16 cellular contexts compared by ENCODE assay signal in genomic region chr20:24341781-24342180, GRCh38.
DNase-seq lines count a peak whose midpoint lies in the region; ATAC-seq and TF ChIP-seq lines count a peak whose summit lies in the region.
"Had no signal": no experiment of that assay in that cellular context is flagged by ENCODE, and none has a peak within 500 bp of the region (broad histone marks: within the 10 kb centered on the region; RNA-seq: fewer than 3 reads in every experiment).

No MANE protein-coding gene starts in this region.

- no peak overlapping the region for H3K9ac ChIP-seq in endodermal cell (ENCODE audit: extremely low read depth, low read length, poor library complexity, severe bottlenecking)

- peaks cover 12% of the 10 kb centered on the region for H3K4me1 Mint-ChIP-seq in endodermal cell
- H3K4me1 Mint-ChIP-seq: GM23338, IgD-negative memory B cell had no signal

- no peaks in the 10 kb centered on the region for H3K4me1 ChIP-seq in endodermal cell (ENCODE audit: control insufficient read depth, insufficient read depth, low read length)
- H3K4me1 ChIP-seq: BE2C, Caco-2 had no signal

- no peaks in the 10 kb centered on the region for H3K36me3 Mint-ChIP-seq in endodermal cell (ENCODE audit: low read depth)
- H3K36me3 Mint-ChIP-seq: IgD-negative memory B cell had no signal

- H3K27ac Mint-ChIP-seq in endodermal cell = no peak overlapping the region
- H3K27ac Mint-ChIP-seq: CD4-positive, alpha-beta T cell; GM23338; IgD-negative memory B cell had no signal

- H3K27me3 Mint-ChIP-seq in endodermal cell (ENCODE audit: insufficient read depth) = no peaks in the 10 kb centered on the region
- H3K27me3 Mint-ChIP-seq: CD4-positive, alpha-beta T cell; IgD-negative memory B cell had no signal

- H3K27ac ChIP-seq in endodermal cell (ENCODE audit: low read depth, low read length) = no peak overlapping the region
- H3K27ac ChIP-seq: C4-2B had no signal

- peak; percentile 83 for DNase-seq in ELR (ENCODE audit: low read depth)
- peak; percentile 80 for DNase-seq in RPMI7951 (ENCODE audit: low read depth)
- peak; percentile 71 to 76 for DNase-seq in foreskin fibroblast
- no peak for DNase-seq in endodermal cell
- DNase-seq: ACHN; BE2C; Caco-2; CD4-positive, alpha-beta T cell; HCEC 1CT; KBM-7 had no signal

- H3K4me3 Mint-ChIP-seq in endodermal cell = no peak overlapping the region
- H3K4me3 Mint-ChIP-seq: CD4-positive, alpha-beta T cell; GM23338; IgD-negative memory B cell had no signal

- no peaks in the 10 kb centered on the region for H3K36me3 ChIP-seq in endodermal cell (ENCODE audit: control insufficient read depth, insufficient read depth, low read length)
- H3K36me3 ChIP-seq: BE2C had no signal

- H3K27me3 ChIP-seq in endodermal cell (ENCODE audit: control insufficient read depth, insufficient read depth, low read length, poor library complexity, severe bottlenecking) = no peaks in the 10 kb centered on the region
- H3K27me3 ChIP-seq: BE2C had no signal

- H3K4me3 ChIP-seq in foreskin fibroblast (ENCODE audit: low read depth in 1 of 2, low read length in 2 of 2) = no peak overlapping the region
- H3K4me3 ChIP-seq in endodermal cell (ENCODE audit: low read length) = no peak overlapping the region
- H3K4me3 ChIP-seq: GM23338 had no signal

- ATAC-seq in GM21619 (IDR thresholded peaks at IDR 0.05; ENCODE audit: unreplicated experiment) = no peak
- no peak for ATAC-seq in GM21381 (IDR thresholded peaks at IDR 0.05; ENCODE audit: unreplicated experiment)
- ATAC-seq: GM23338, HepG2 had no signal

- WGBS in endodermal cell (ENCODE audit: insufficient coverage in 1 of 2, insufficient read length in 1 of 2), 2 experiments = 91 to 94% methylated on average over 2 to 3 of the region's 3 CpGs

- no peaks in the 10 kb centered on the region for H3K9me3 ChIP-seq in endodermal cell (ENCODE audit: control insufficient read depth, low read length)
- H3K9me3 ChIP-seq: BE2C, Caco-2 had no signal

- TF ChIP-seq CTCF in foreskin fibroblast (IDR thresholded peaks at IDR 0.05; ENCODE audit: low read depth, low read length) (no peak), endodermal cell (conservative IDR thresholded peaks at IDR 0.05) (no peak)

- no peaks in the 10 kb centered on the region for H3K9me3 Mint-ChIP-seq in endodermal cell
- H3K9me3 Mint-ChIP-seq: CD4-positive, alpha-beta T cell; GM23338 had no signal
